Comparison of ENCODE assay signal across 8 cellular contexts in genomic region chr9:35604578-35605335, GRCh38. TPM values are rescaled to one million over a fixed set of nuclear protein-coding genes. Genes with fewer than 3 reads are reported as not detected.
DNase-seq lines count a peak whose midpoint lies in the region; ATAC-seq and TF ChIP-seq lines count a peak whose summit lies in the region.

Gene TESK1, plus strand, starts transcription at chr9:35605262. Its CDS starts 358 bp downstream, at chr9:35605620.

- H3K4me2 ChIP-seq in mesenchymal stem cell (ENCODE audit: low read length, poor library complexity, severe bottlenecking): peak within 1 kb of the TSS; percentile 97

- H3K23ac ChIP-seq in mesenchymal stem cell (ENCODE audit: low read length in 2 of 2): peak within 1 kb of the TSS in 1 of 2 experiments; percentile 61

- peak within 1 kb of the TSS in 1 of 2 experiments; percentile 79 for H3K18ac ChIP-seq in mesenchymal stem cell (ENCODE audit: low read depth in 1 of 2, low read length in 2 of 2)

- H3K4me3 ChIP-seq in AG09309 (ENCODE audit: control insufficient read depth, low read depth, low read length) (peak within 1 kb of the TSS; percentile 74), endocrine pancreas (ENCODE audit: control insufficient read depth, insufficient read depth, low read length) (peak within 1 kb of the TSS; percentile 74), mesenchymal stem cell (ENCODE audit: insufficient read depth in 1 of 2, low read depth in 1 of 2, low read length in 2 of 2) (peak within 1 kb of the TSS; percentile 86 to 94)

- peak within 1 kb of the TSS; percentile 47 for H4K91ac ChIP-seq in mesenchymal stem cell (ENCODE audit: low read length)

- no peaks in the 10 kb centered on the region for H3K4me1 ChIP-seq in endocrine pancreas (ENCODE audit: control insufficient read depth, insufficient read depth, low read length)
- H3K4me1 ChIP-seq in mesenchymal stem cell (ENCODE audit: control insufficient read depth, insufficient read depth, low read depth, low read length): peaks cover 21% of the 10 kb centered on the region

- peak within 1 kb of the TSS; percentile 86 for H2BK15ac ChIP-seq in mesenchymal stem cell (ENCODE audit: low read depth, poor library complexity, severe bottlenecking)

- peak within 1 kb of the TSS; percentile 80 for H3K27ac ChIP-seq in mesenchymal stem cell (ENCODE audit: low read length, poor library complexity, severe bottlenecking)

- H3K4ac ChIP-seq in mesenchymal stem cell (ENCODE audit: low read depth in 1 of 2, low read length in 2 of 2): peak within 1 kb of the TSS in 1 of 2 experiments; percentile 63

- peak within 1 kb of the TSS in 1 of 2 experiments; percentile 19 for H3K14ac ChIP-seq in mesenchymal stem cell (ENCODE audit: low read length in 2 of 2)

- H3K36me3 ChIP-seq in endocrine pancreas (ENCODE audit: control insufficient read depth, insufficient read depth, low read length) (no peaks in the 10 kb centered on the region), mesenchymal stem cell (ENCODE audit: control insufficient read depth in 1 of 2, insufficient read depth in 2 of 2, low read depth in 1 of 2, low read length in 2 of 2) (peaks cover 25 to 30% of the 10 kb centered on the region in 2 experiments)

- H4K8ac ChIP-seq in mesenchymal stem cell (ENCODE audit: low read length): peak within 1 kb of the TSS; percentile 56

- H3K27me3 ChIP-seq in endocrine pancreas (ENCODE audit: control insufficient read depth, insufficient read depth, low read length): no peaks in the 10 kb centered on the region
- no peaks in the 10 kb centered on the region for H3K27me3 ChIP-seq in mesenchymal stem cell (ENCODE audit: control insufficient read depth in 1 of 2, insufficient read depth in 1 of 2, low read length in 2 of 2)

- H3K9me3 ChIP-seq in endocrine pancreas (ENCODE audit: control insufficient read depth, low read length) (no peaks in the 10 kb centered on the region), mesenchymal stem cell (ENCODE audit: control insufficient read depth, low read length) (no peaks in the 10 kb centered on the region)

- peaks cover 20% of the 10 kb centered on the region for H3K79me1 ChIP-seq in mesenchymal stem cell (replicated peaks; ENCODE audit: low read length, poor library complexity, severe bottlenecking)

- H3K9ac ChIP-seq in endocrine pancreas (ENCODE audit: control insufficient read depth, insufficient read depth, low read length) (peak within 1 kb of the TSS; percentile 49), mesenchymal stem cell (ENCODE audit: low read length) (peak within 1 kb of the TSS; percentile 90)

- peak within 1 kb of the TSS; percentile 77 for H2BK5ac ChIP-seq in mesenchymal stem cell (ENCODE audit: low read depth, low read length, poor library complexity, severe bottlenecking)

- DNase-seq in AG09309 (ENCODE audit: low read depth) (no peak), NCI-H748 treated with DMSO at 0.1 percent for 48 hours (lab: John Stamatoyannopoulos, UW) (peak; percentile 34), mesenchymal stem cell (peak; percentile 67)
- DNase-seq in activated CD8-positive, alpha-beta memory T cell treated with anti-CD3 and anti-CD28 coated beads for 48 hours (ENCODE audit: low read depth in 2 of 3, low spot score in 2 of 3): peak; percentile 65 to 76 (median 67)
- peak; percentile 66 for DNase-seq in stimulated activated CD8-positive, alpha-beta memory T cell treated with anti-CD3 and anti-CD28 coated beads, Interleukin-12 subunit alpha, Interleukin-12 subunit beta, amount 100 ng/mL, for 1 hour (ENCODE audit: low read depth)

- H2BK12ac ChIP-seq in mesenchymal stem cell (ENCODE audit: low read length in 2 of 2): peak within 1 kb of the TSS in 1 of 2 experiments; percentile 47

- peak within 1 kb of the TSS; percentile 79 for H2AFZ ChIP-seq in mesenchymal stem cell (ENCODE audit: low read depth, low read length)

- H2AK5ac ChIP-seq in mesenchymal stem cell (ENCODE audit: low read length, severe bottlenecking): no peak within 1 kb of the TSS

- WGBS in mesenchymal stem cell: 3% methylated on average over 33 of the region's 52 CpGs

- ATAC-seq in GM19025 (IDR thresholded peaks at IDR 0.05; ENCODE audit: low read depth, unreplicated experiment) (peak; percentile 38), HG03342 (IDR thresholded peaks at IDR 0.05; ENCODE audit: unreplicated experiment) (peak; percentile 38)

- H2BK120ac ChIP-seq in mesenchymal stem cell (ENCODE audit: low read depth, low read length): no peak within 1 kb of the TSS

- TF ChIP-seq CTCF in AG09309 (IDR thresholded peaks at IDR 0.05; ENCODE audit: control insufficient read depth, insufficient read depth, low read depth, low read length, missing control alignments): no peak

RNA-seq across cellular contexts. Expression of gene TESK1, which starts in this region (rescaled TPM):
- 22.3 TPM for polyA plus RNA-seq in mesenchymal stem cell (2013, experiment 1 of 2)
- 21.5 TPM for polyA plus RNA-seq in mesenchymal stem cell (2013, experiment 2 of 2)
